1 cellular context compared by ENCODE assay signal in the genomic region with DNA sequence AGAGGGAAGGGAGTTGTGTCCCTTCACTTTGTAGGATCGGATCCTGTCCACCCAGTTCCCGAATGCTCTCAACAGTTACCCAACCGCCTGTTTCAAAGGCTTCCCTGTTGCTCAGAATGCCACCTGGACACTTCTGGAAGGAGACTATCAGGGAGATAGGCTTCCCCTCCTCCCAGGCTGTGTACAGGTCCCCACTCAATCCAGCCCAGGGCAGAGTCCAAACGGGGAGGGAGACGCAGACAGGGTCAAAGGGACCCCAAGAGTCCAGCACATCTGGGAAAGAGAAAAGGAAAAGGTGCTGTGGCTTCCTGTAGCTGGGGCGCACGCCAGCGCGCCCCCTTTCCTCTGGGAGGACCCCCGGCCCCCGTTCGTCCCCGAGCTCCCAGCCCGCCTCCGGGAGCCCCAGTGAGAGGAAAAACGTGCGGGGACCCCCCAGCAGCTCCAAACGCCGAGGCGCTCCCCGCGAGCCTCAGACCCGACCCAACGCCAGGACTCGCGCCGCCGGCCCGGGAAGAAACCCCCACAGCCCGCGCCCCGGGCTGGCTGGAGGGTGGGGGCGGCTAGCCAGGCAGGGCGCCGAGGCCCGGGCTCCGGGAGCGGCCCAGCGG.
TF ChIP-seq lines count a peak whose summit lies in the region.

No MANE protein-coding gene starts in this region.

TF ChIP-seq in H1, 55 proteins besides CTCF, POLR2A, EP300 and RAD21:
- peak; percentile 3 to 79; a peak in 1 of 4 replicates for TF ChIP-seq SIN3A (conservative IDR thresholded peaks at IDR 0.05 in 1 of 2, IDR thresholded peaks at IDR 0.05 in 1 of 2; ENCODE audit: low read depth in 1 of 2, low read length in 2 of 2)
- no peak for TF ChIP-seq FOSL1 (IDR thresholded peaks at IDR 0.05; ENCODE audit: insufficient read depth, low read depth, low read length)
- TF ChIP-seq KDM4A (IDR thresholded peaks at IDR 0.05; ENCODE audit: low read depth, low read length, severe bottlenecking), result peak; percentile 74
- no peak for TF ChIP-seq BRCA1 (IDR thresholded peaks at IDR 0.05; ENCODE audit: low read depth, low read length)
- TF ChIP-seq BACH1 (IDR thresholded peaks at IDR 0.05; ENCODE audit: low read length), result no peak
- no peak for TF ChIP-seq CEBPB (IDR thresholded peaks at IDR 0.05; ENCODE audit: low read depth, low read length)
- no peak for TF ChIP-seq KDM1A (IDR thresholded peaks at IDR 0.05; ENCODE audit: borderline replicate concordance, low read length)
- TF ChIP-seq SRF (IDR thresholded peaks at IDR 0.05; ENCODE audit: low read depth, low read length), result no peak
- TF ChIP-seq ASH2L (IDR thresholded peaks at IDR 0.05; ENCODE audit: low read length), result peak; percentile 71
- peak; percentile 10; the same call in 1 of the 2 replicates for TF ChIP-seq SP2 (IDR thresholded peaks at IDR 0.05; ENCODE audit: low read length)
- TF ChIP-seq NANOG (IDR thresholded peaks at IDR 0.05; ENCODE audit: insufficient read depth, low read depth, low read length, poor library complexity, severe bottlenecking), result no peak
- TF ChIP-seq, protein P1, sequence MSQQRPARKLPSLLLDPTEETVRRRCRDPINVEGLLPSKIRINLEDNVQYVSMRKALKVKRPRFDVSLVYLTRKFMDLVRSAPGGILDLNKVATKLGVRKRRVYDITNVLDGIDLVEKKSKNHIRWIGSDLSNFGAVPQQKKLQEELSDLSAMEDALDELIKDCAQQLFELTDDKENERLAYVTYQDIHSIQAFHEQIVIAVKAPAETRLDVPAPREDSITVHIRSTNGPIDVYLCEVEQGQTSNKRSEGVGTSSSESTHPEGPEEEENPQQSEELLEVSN (IDR thresholded peaks at IDR 0.05), result no peak
TF ChIP-seq in H1: peak in this region for 4.
